ENCODE assay signal across 8 cellular contexts in the genomic region with DNA sequence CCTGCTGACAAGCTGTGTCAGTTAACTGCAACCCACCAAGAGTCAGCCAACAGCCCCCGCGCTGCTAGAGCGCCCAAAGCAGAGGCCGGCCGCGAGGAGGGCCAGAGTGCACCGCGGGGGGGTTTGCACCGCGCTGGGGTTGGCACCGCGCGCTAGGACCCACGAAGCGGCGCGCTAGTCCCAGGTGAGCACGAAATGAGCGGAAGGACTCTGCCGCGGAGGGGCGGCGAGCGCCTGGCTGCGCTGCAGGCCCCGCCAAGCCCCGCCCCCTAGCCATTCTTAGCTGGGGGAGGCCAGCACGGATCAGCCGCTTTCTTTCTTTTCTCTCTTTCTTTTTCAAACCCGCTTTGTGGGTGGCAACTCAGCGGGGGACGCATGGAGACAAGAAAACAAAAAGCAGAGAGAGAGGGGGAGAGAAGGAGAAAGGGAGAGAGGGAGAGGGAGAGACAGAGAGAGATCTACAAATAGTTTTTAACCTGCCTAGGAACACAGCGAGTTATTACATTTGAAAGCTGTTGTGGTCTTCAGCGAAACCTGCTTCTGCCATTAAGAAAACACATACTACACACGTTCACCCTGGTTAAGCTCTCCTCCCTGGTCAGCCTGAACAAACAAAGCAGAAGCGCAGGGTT. TPM values are rescaled to one million over a fixed set of nuclear protein-coding genes. Genes with fewer than 3 reads are reported as not detected.
DNase-seq lines count a peak whose midpoint lies in the region; ATAC-seq and TF ChIP-seq lines count a peak whose summit lies in the region.

No MANE protein-coding gene starts in this region.

- peaks cover 30 to 100% (median 99%) of the 10 kb centered on the region in 45 donors for H3K27me3 ChIP-seq in dorsolateral prefrontal cortex

- H3K4me1 Mint-ChIP-seq in T-cell: peaks cover 34 to 47% (median 47%) of the 10 kb centered on the region in 3 donors

- peak overlapping the region in 4 of 59 donors; percentile 12 to 23 (median 12) for H3K4me3 ChIP-seq in dorsolateral prefrontal cortex

- peaks cover 77 to 100% of the 10 kb centered on the region in 2 donors for H3K27me3 Mint-ChIP-seq in T-cell

- no peak for TF ChIP-seq CTCF in dorsolateral prefrontal cortex (IDR thresholded peaks at IDR 0.05 in 54 of 56, conservative IDR thresholded peaks at IDR 0.05 in 2 of 56; ENCODE audit: low read depth in 1 of 56, partially characterized antibody in 56 of 56)

- H3K27ac ChIP-seq in dorsolateral prefrontal cortex: no peak overlapping the region

- POLR2A ChIA-PET in T-cell (lab: Charles Lee): no interaction called here

- in situ Hi-C loops in ACHN (cut with HindIII; ENCODE audit: low pct_ligation_motif_present, low pct_unique_long_range_greater_than_20kb, low sequenced_read_pairs): no loop called here

- peaks cover 2% of the 10 kb centered on the region for H3K36me3 Mint-ChIP-seq in T-cell

- peak overlapping the region; percentile 17 to 61 (median 34) for H3K4me3 Mint-ChIP-seq in T-cell

- H3K27ac Mint-ChIP-seq in T-cell: no peak overlapping the region

- CTCF ChIA-PET in T-cell (lab: Charles Lee): interaction anchor here (0.6 to 0.9 kb wide), 3 partner anchors 15 to 66 kb away, joined by 3 read pairs; no protein-coding TSS in a partner anchor

- intact Hi-C loops in dorsolateral prefrontal cortex (cut with DNase I): no loop called here
- intact Hi-C loops in posterior vena cava (cut with DNase I): no loop called here

- peak; percentile 16 for DNase-seq in ACHN
- DNase-seq in T-cell: peak in 15 of 34 experiments; percentile 20 to 54 (median 35)
- DNase-seq in effector CD8-positive, alpha-beta T cell (lab: John Stamatoyannopoulos, UW): peak; percentile 30
- peak; percentile 49 to 57 for DNase-seq in stimulated activated CD4-positive, alpha-beta T cell treated with anti-CD3 and anti-CD28 coated beads, Interleukin-1b, Interleukin-23, amount 100 ng/mL, for 4 hours (ENCODE audit: low read depth in 2 of 2)
- DNase-seq in dorsolateral prefrontal cortex: no peak
- no peak for DNase-seq in posterior vena cava (ENCODE audit: low spot score)

- peaks cover 0 to 9% (median 0%) of the 10 kb centered on the region in 3 donors for H3K9me3 Mint-ChIP-seq in T-cell

- ATAC-seq in GM19023 (IDR thresholded peaks at IDR 0.05; ENCODE audit: unreplicated experiment): peak; percentile 74
- ATAC-seq in HG03354 (IDR thresholded peaks at IDR 0.05; ENCODE audit: poor library complexity, severe bottlenecking, unreplicated experiment): peak; percentile 75
- ATAC-seq in T-cell (replicated peaks in 1 of 4): peak; percentile 86 to 89 (median 88)

RNA-seq across cellular contexts. Expression of a gene that starts 6.9 kb away (rescaled TPM):
- total RNA-seq in T-cell (under 1 TPM in 3 of 5 donors, not detected in 2; 0.13 to 0.19 (median 0.15) TPM), dorsolateral prefrontal cortex (not detected), posterior vena cava (not detected)

Comparison
In these comparisons a context has a peak if more than half of its experiments do, and no peak if none do; other contexts are left out.
1. DNase-seq: peak in ACHN (single experiment), effector CD8-positive, alpha-beta T cell (single experiment) and stimulated activated CD4-positive, alpha-beta T cell treated with anti-CD3 and anti-CD28 coated beads, Interleukin-1b, Interleukin-23, amount 100 ng/mL, for 4 hours (2 of 2); none in dorsolateral prefrontal cortex (0 of 10) and posterior vena cava (single experiment).
2. Peak in every context shown above with its lines, with median percentiles within 50 percentile points of each other: ATAC-seq.